25 cellular contexts compared by ENCODE assay signal in the genomic region with DNA sequence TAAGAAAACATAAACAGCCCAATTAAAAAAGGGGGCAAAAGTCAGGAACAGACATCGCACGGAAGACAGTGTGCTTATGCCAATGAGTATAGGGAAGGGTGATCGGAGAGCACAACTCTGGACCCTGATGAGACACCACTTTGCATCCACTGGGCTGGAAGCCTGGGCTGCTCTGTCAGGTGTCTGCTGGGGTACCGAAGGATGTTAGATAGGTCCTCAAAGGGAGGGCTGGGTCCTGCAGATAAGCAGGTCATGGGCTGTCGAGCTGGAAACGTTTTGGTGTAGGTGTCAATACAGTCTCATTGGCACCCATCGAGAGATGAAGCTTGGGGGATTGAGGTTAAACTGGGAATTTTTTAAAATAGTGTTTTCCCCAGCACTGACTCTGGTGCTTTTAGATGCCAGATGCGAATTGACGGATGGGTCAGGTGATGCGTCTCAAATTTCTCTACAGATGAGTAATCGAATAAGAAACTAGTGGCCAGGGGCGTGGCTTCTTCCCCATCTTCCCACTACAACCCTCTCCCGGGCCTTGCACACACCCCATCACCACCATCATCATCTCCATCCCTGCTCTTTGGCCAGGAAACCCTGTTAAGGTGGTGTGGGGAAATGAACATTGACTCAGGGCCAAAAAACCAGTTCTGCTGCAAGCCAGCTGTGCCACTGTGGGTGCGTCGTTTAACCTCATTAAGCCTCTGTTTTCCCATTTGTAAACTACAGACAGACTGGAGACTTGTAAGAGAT. TPM values are rescaled to one million over a fixed set of nuclear protein-coding genes. Genes with fewer than 3 reads are reported as not detected.
A peak's percentile ranks its signal among the peaks of the same experiment; 100 is the strongest.
DNase-seq lines count a peak whose midpoint lies in the region; TF ChIP-seq lines count a peak whose summit lies in the region.
"Had no signal": no experiment of that assay in that cellular context is flagged by ENCODE, and none has a peak within 500 bp of the region (broad histone marks: within the 10 kb centered on the region; RNA-seq: fewer than 3 reads in every experiment).

No MANE protein-coding gene starts in this region.

- H3K4me3 ChIP-seq in trophoblast cell (ENCODE audit: low read depth, low read length), result no peak overlapping the region
- H3K4me3 ChIP-seq: lung, spleen, thyroid gland had no signal

- H2BK12ac ChIP-seq in trophoblast cell (ENCODE audit: low read length), result peak overlapping the region; percentile 53

- no peak overlapping the region for H3K4me3 Mint-ChIP-seq in chondrocyte (ENCODE audit: unreplicated experiment)
- H3K4me3 Mint-ChIP-seq: activated CD4-positive, alpha-beta T cell treated with anti-CD3 and anti-CD28 coated beads, Interleukin-2, amount 10 ng/mL, durations not matched to agents 7 days and 5 days; activated naive CD8-positive, alpha-beta T cell; activated T-cell treated with anti-CD3 and anti-CD28 coated beads, Interleukin-2, amount 50 U/mL, for 72 hours; naive thymus-derived CD8-positive, alpha-beta T cell had no signal

- H3K36me3 Mint-ChIP-seq in chondrocyte (ENCODE audit: low read depth), result no peaks in the 10 kb centered on the region
- H3K36me3 Mint-ChIP-seq: activated naive CD8-positive, alpha-beta T cell; naive thymus-derived CD8-positive, alpha-beta T cell had no signal

- no peak overlapping the region for H3K27ac Mint-ChIP-seq in chondrocyte (ENCODE audit: unreplicated experiment)
- H3K27ac Mint-ChIP-seq: activated CD4-positive, alpha-beta T cell treated with anti-CD3 and anti-CD28 coated beads, Interleukin-2, amount 10 ng/mL, durations not matched to agents 7 days and 5 days; activated naive CD8-positive, alpha-beta T cell; activated T-cell treated with anti-CD3 and anti-CD28 coated beads, Interleukin-2, amount 50 U/mL, for 72 hours; progenitor cell of endocrine pancreas had no signal

- DNase-seq in NCI-H1694 (lab: John Stamatoyannopoulos, UW), result peak; percentile 14
- DNase-seq in NCI-H1694 treated with DMSO at 0.1 percent for 48 hours (lab: John Stamatoyannopoulos, UW), result no peak
- peak; percentile 17 for DNase-seq in LHCN-M2 (ENCODE audit: low read depth)
- DNase-seq in chondrocyte (ENCODE audit: low spot score), result peak; percentile 27
- DNase-seq in trophoblast cell, result peak; percentile 30 to 73
- no peak for DNase-seq in NCI-H1048 (lab: John Stamatoyannopoulos, UW)
- no peak for DNase-seq in H4 (ENCODE audit: low spot score)
- no peak for DNase-seq in DMS53 treated with DMSO at 0.1 percent for 48 hours (lab: John Stamatoyannopoulos, UW; ENCODE audit: unreplicated experiment)
- DNase-seq: 8988T; activated CD4-positive, alpha-beta T cell treated with anti-CD3 and anti-CD28 coated beads, Interleukin-2, amount 10 ng/mL, durations not matched to agents 7 days and 5 days; activated T-cell treated with anti-CD3 and anti-CD28 coated beads, Interleukin-2, amount 50 U/mL, for 72 hours; dermis blood vessel endothelial cell; erythroblast; MM.1S; naive thymus-derived CD8-positive, alpha-beta T cell; NCI-H2081 treated with DMSO at 0.1 percent for 48 hours; NCI-H748 treated with DMSO at 0.1 percent for 48 hours; spleen; SW 1271; thyroid gland had no signal

- H3K79me1 ChIP-seq in trophoblast cell (ENCODE audit: low read length), result peaks cover 2% of the 10 kb centered on the region

- H3K4me2 ChIP-seq in trophoblast cell (ENCODE audit: low read length), result no peak overlapping the region

- H2BK5ac ChIP-seq in trophoblast cell (ENCODE audit: low read depth, low read length, poor library complexity), result no peak overlapping the region

- H3K9me3 ChIP-seq in trophoblast cell (ENCODE audit: insufficient read depth, low read depth, low read length), result no peaks in the 10 kb centered on the region
- H3K9me3 ChIP-seq: thyroid gland had no signal

- H2AK5ac ChIP-seq in trophoblast cell (ENCODE audit: low read length), result no peak overlapping the region

- no peak overlapping the region for H3K4ac ChIP-seq in trophoblast cell (ENCODE audit: low read depth, low read length)

- H3K27me3 Mint-ChIP-seq in chondrocyte (ENCODE audit: low read depth), result peaks cover 48% of the 10 kb centered on the region

- H3K79me2 ChIP-seq in trophoblast cell (ENCODE audit: control insufficient read depth, insufficient read depth, low read length, poor library complexity), result no peaks in the 10 kb centered on the region

- no peak overlapping the region for H3K27ac ChIP-seq in trophoblast cell (ENCODE audit: low read depth, low read length)
- H3K27ac ChIP-seq: spleen, thyroid gland had no signal

- H3K36me3 ChIP-seq in trophoblast cell (ENCODE audit: control insufficient read depth in 1 of 2, insufficient read depth in 2 of 2, low read length in 2 of 2), result no peaks in the 10 kb centered on the region
- H3K36me3 ChIP-seq: spleen, thyroid gland had no signal

- peak overlapping the region; percentile 30 for H2BK120ac ChIP-seq in trophoblast cell (ENCODE audit: insufficient read depth, low read length, poor library complexity)

- H3K18ac ChIP-seq in trophoblast cell (ENCODE audit: low read length), result peak overlapping the region; percentile 33

- H2AFZ ChIP-seq in trophoblast cell (ENCODE audit: insufficient read depth, low read length, poor library complexity), result no peak overlapping the region

- H3K9ac ChIP-seq in trophoblast cell (ENCODE audit: low read length), result no peak overlapping the region

- no peaks in the 10 kb centered on the region for H3K9me3 Mint-ChIP-seq in chondrocyte (ENCODE audit: low read depth)
- H3K9me3 Mint-ChIP-seq: activated CD4-positive, alpha-beta T cell treated with anti-CD3 and anti-CD28 coated beads, Interleukin-2, amount 10 ng/mL, durations not matched to agents 7 days and 5 days; naive thymus-derived CD8-positive, alpha-beta T cell had no signal

- H3K14ac ChIP-seq in trophoblast cell (ENCODE audit: low read length), result peak overlapping the region; percentile 26

- H4K8ac ChIP-seq in trophoblast cell (ENCODE audit: low read depth, low read length), result peak overlapping the region; percentile 2

- H3K4me1 Mint-ChIP-seq in chondrocyte (ENCODE audit: low read depth), result no peaks in the 10 kb centered on the region
- H3K4me1 Mint-ChIP-seq: activated CD4-positive, alpha-beta T cell treated with anti-CD3 and anti-CD28 coated beads, Interleukin-2, amount 10 ng/mL, durations not matched to agents 7 days and 5 days had no signal

- TF ChIP-seq CTCF in chondrocyte (IDR thresholded peaks at IDR 0.05), result no peak

- H3K27me3 ChIP-seq in trophoblast cell (ENCODE audit: insufficient read depth, low read length), result no peaks in the 10 kb centered on the region
- H3K27me3 ChIP-seq: thyroid gland had no signal

- H3K4me1 ChIP-seq in trophoblast cell (ENCODE audit: control insufficient read depth in 1 of 2, insufficient read depth in 2 of 2, low read length in 2 of 2), result peaks cover 10 to 21% of the 10 kb centered on the region in 2 experiments
- H3K4me1 ChIP-seq: thyroid gland had no signal

- H3K23ac ChIP-seq in trophoblast cell (ENCODE audit: low read length), result no peak overlapping the region

- H4K12ac ChIP-seq in trophoblast cell (ENCODE audit: low read depth, low read length), result no peak overlapping the region

- WGBS in trophoblast cell (ENCODE audit: extremely low coverage, insufficient coverage, insufficient read length), result no CpG with 5 or more reads among the region's 15 CpGs

- peak overlapping the region; percentile 31 for H4K91ac ChIP-seq in trophoblast cell (ENCODE audit: low read depth, low read length)

RNA-seq across cellular contexts. Expression of a gene that starts 47.8 kb away (rescaled TPM):
- not detected in 2 replicates for total RNA-seq in LHCN-M2 (2014; rRNA removed)
- not detected for polyA plus RNA-seq in LHCN-M2 (2012)
- total RNA-seq in chondrocyte, result not detected in 3 replicates
- polyA plus RNA-seq in trophoblast cell (2013), result 4.1 and 4.2 TPM in 2 replicates
- total RNA-seq in H4 (2014; rRNA removed; shearing (Covaris generic)), result 1.7 and 1.9 TPM in 2 replicates
- total RNA-seq: RPMI7951 had no signal
- polyA plus RNA-seq: BJ had no signal

RNA-seq across cellular contexts. Expression of a gene that starts 51.7 kb away (rescaled TPM):
- 367 and 373 TPM in 2 replicates for total RNA-seq in LHCN-M2 (2014; rRNA removed)
- 781 TPM for polyA plus RNA-seq in LHCN-M2 (2012)
- total RNA-seq in chondrocyte, result 341 to 345 TPM (median 344 TPM) in 3 replicates
- polyA plus RNA-seq in trophoblast cell (2013), result 813 and 830 TPM in 2 replicates
- 685 and 712 TPM in 2 replicates for total RNA-seq in H4 (2014; rRNA removed; shearing (Covaris generic))

RNA-seq across cellular contexts. Expression of a gene that starts 51.9 kb away (rescaled TPM):
- 50.1 and 62.1 TPM in 2 replicates for total RNA-seq in LHCN-M2 (2014; rRNA removed)
- polyA plus RNA-seq in LHCN-M2 (2012), result 30.2 TPM
- 26.3 to 30.1 TPM (median 27.4 TPM) in 3 replicates for total RNA-seq in chondrocyte
- polyA plus RNA-seq in trophoblast cell (2013), result 26.2 and 26.6 TPM in 2 replicates
- total RNA-seq in H4 (2014; rRNA removed; shearing (Covaris generic)), result 57.9 and 72.0 TPM in 2 replicates

Comparison
In these comparisons a context has a peak if more than half of its experiments do, and no peak if none do; other contexts are left out.
1. DNase-seq: peak in NCI-H1694 (single experiment), LHCN-M2 (single experiment), chondrocyte (single experiment) and trophoblast cell (2 of 2); none in NCI-H1694 treated with DMSO at 0.1 percent for 48 hours (single experiment), NCI-H1048 (single experiment), H4 (single experiment) and DMS53 treated with DMSO at 0.1 percent for 48 hours (single experiment).